ENCODE assay signal across 11 cellular contexts in the genomic region with DNA sequence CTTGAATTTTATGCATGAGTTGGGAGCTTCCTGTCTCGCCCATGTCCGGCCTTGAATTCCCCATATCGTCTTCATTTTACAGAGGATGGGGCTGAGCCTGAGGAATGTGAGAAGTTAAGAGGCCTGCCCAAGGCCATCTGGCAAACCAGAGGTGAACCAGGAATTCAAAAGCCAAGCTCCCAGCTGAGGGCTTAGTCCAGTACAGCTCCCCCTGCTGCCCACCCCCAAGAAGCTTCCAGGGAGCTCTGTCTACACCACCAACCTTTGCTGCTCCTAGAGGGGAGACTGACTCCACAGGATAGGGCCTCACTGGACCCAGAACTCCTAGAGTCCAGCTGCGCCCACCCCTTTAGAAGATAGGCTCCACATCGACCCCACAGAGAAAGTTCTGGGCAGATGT. TPM values are rescaled to one million over a fixed set of nuclear protein-coding genes. Genes with fewer than 3 reads are reported as not detected.
DNase-seq lines count a peak whose midpoint lies in the region; TF ChIP-seq lines count a peak whose summit lies in the region.
"Had no signal": no experiment of that assay in that cellular context is flagged by ENCODE, and none has a peak within 500 bp of the region (broad histone marks: within the 10 kb centered on the region; RNA-seq: fewer than 3 reads in every experiment).

No MANE protein-coding gene starts in this region.

- H3K36me3 ChIP-seq in Peyer's patch, result no peaks in the 10 kb centered on the region

- no peak overlapping the region for H3K4me3 ChIP-seq in HFF-Myc (replicated peaks; ENCODE audit: low read depth, low read length)
- H3K4me3 ChIP-seq in WI38 (ENCODE audit: low read depth, low read length), result no peak overlapping the region
- H3K4me3 ChIP-seq in Peyer's patch, result no peak overlapping the region

- H3K4me1 ChIP-seq in Peyer's patch, result peaks cover 0 to 7% (median 2%) of the 10 kb centered on the region in 4 donors

- H3K27me3 ChIP-seq in Peyer's patch, result no peaks in the 10 kb centered on the region

- DNase-seq in NCI-H1105 treated with DMSO at 0.1 percent for 48 hours (lab: John Stamatoyannopoulos, UW) (peak; percentile 20), NCI-H1105 (lab: John Stamatoyannopoulos, UW) (no peak), HFF-Myc (ENCODE audit: extremely low read depth, low read depth) (no peak), lung microvascular endothelial cell (ENCODE audit: low read depth in 2 of 2) (peak; percentile 9 to 20), ureter (ENCODE audit: low spot score) (no peak), Peyer's patch (no peak)
- no peak for DNase-seq in stimulated activated CD8-positive, alpha-beta memory T cell treated with anti-CD3 and anti-CD28 coated beads, Interleukin-4, amount 100 ng/mL, for 48 hours
- DNase-seq: activated T-cell treated with anti-CD3 and anti-CD28 coated beads, Interleukin-2, amount 50 U/mL, for 24 hours; right cardiac atrium had no signal

- TF ChIP-seq POLR2A in Peyer's patch (IDR thresholded peaks at IDR 0.05), result no peak

- peak; percentile 40 for TF ChIP-seq CTCF in HFF-Myc (IDR thresholded peaks at IDR 0.05; ENCODE audit: low read depth, low read length, missing control alignments)
- peak; percentile 19; the same call in 1 of the 2 replicates for TF ChIP-seq CTCF in WI38 (IDR thresholded peaks at IDR 0.05; ENCODE audit: low read depth, low read length)
- TF ChIP-seq CTCF in Peyer's patch (IDR thresholded peaks at IDR 0.05), result no peak

- no peak overlapping the region for H3K27ac ChIP-seq in Peyer's patch

- H3K9me3 ChIP-seq in Peyer's patch, result no peaks in the 10 kb centered on the region

RNA-seq across cellular contexts. Expression of gene C16orf78, which starts 20.7 kb away (rescaled TPM):
- total RNA-seq in lung microvascular endothelial cell (not detected in 2 replicates), ureter (not detected), Peyer's patch (not detected)
- total RNA-seq: LHCN-M2, right cardiac atrium had no signal

Comparison
In these comparisons a context has a peak if more than half of its experiments do, and no peak if none do; other contexts are left out.
1. DNase-seq: peak in NCI-H1105 treated with DMSO at 0.1 percent for 48 hours (single experiment) and lung microvascular endothelial cell (2 of 2); none in NCI-H1105 (single experiment), HFF-Myc (single experiment), ureter (single experiment), Peyer's patch (0 of 3) and stimulated activated CD8-positive, alpha-beta memory T cell treated with anti-CD3 and anti-CD28 coated beads, Interleukin-4, amount 100 ng/mL, for 48 hours (single experiment).
2. CTCF ChIP-seq: peak in HFF-Myc (single experiment) and WI38 (single experiment); none in Peyer's patch (0 of 6).